1 cellular context compared by ENCODE assay signal in genomic region chr4:53365486-53366300, GRCh38.
TF ChIP-seq lines count a peak whose summit lies in the region.

Gene SCFD2, minus strand, starts transcription at chr4:53366061.

TF ChIP-seq in WTC11, 78 proteins besides CTCF, POLR2A, EP300 and RAD21 (continued from another document):
- TF ChIP-seq ZNF425 (CRISPR knock-in tag; conservative IDR thresholded peaks at IDR 0.05) (no peak), IRF1 (CRISPR knock-in tag; IDR thresholded peaks at IDR 0.05) (no peak), CREB1 (CRISPR knock-in tag; IDR thresholded peaks at IDR 0.05) (no peak), GABPB1 (CRISPR knock-in tag; IDR thresholded peaks at IDR 0.05) (0 out of 2 replicates have a peak, but pooled peaks have one; percentile 40), SP1 (CRISPR knock-in tag; conservative IDR thresholded peaks at IDR 0.05) (peak; percentile 60; the same call in 1 of the 2 replicates), HMGA2 (CRISPR knock-in tag; IDR thresholded peaks at IDR 0.05) (no peak), RELA (CRISPR knock-in tag; IDR thresholded peaks at IDR 0.05; ENCODE audit: borderline replicate concordance) (no peak), AR (CRISPR knock-in tag; IDR thresholded peaks at IDR 0.05) (no peak), NFATC4 (CRISPR knock-in tag; IDR thresholded peaks at IDR 0.05) (no peak), CREM (CRISPR knock-in tag; IDR thresholded peaks at IDR 0.05) (peak; percentile 94), NFE2L1 (CRISPR knock-in tag; IDR thresholded peaks at IDR 0.05) (no peak), JUN (CRISPR knock-in tag; IDR thresholded peaks at IDR 0.05) (no peak), ETV6 (CRISPR knock-in tag; IDR thresholded peaks at IDR 0.05) (0 out of 2 replicates have a peak, but pooled peaks have one; percentile 63), ZNF232 (CRISPR knock-in tag; IDR thresholded peaks at IDR 0.05) (0 out of 2 replicates have a peak, but pooled peaks have one; percentile 50), ARID4B (CRISPR knock-in tag; IDR thresholded peaks at IDR 0.05; ENCODE audit: borderline replicate concordance) (peak; percentile 94; the same call in 1 of the 2 replicates), ERG (CRISPR knock-in tag; IDR thresholded peaks at IDR 0.05) (no peak), USF1 (CRISPR knock-in tag; IDR thresholded peaks at IDR 0.05) (peak; percentile 84)
